ENCODE assay signal across 8 cellular contexts in the genomic region with DNA sequence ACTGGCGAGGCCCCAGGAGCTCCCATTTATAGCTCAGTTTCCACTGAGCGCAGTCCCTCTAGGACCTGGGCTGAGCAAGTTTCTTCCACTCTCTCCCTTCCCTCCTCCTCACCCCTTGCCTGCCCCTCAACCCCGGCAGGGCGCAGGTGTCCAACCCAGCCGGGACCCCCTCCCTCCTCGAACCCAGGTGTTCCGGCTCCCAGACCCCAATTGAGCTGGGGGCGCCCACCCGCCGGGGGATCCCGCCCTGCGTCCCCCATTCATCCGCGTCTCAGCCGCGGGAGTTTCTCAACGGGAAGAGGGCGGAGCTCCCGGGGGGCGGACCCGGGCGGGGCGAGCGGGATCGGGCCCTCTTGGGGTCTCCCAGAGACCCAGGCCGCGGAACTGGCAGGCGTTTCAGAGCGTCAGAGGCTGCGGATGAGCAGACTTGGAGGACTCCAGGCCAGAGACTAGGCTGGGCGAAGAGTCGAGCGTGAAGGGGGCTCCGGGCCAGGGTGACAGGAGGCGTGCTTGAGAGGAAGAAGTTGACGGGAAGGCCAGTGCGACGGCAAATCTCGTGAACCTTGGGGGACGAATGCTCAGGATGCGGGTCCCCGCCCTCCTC. TPM values are rescaled to one million over a fixed set of nuclear protein-coding genes. Genes with fewer than 3 reads are reported as not detected.
A peak's percentile ranks its signal among the peaks of the same experiment; 100 is the strongest.
DNase-seq lines count a peak whose midpoint lies in the region; ATAC-seq and TF ChIP-seq lines count a peak whose summit lies in the region.

A gene (plus strand): TSS at position 366 of the 604 bp plus-strand sequence. CDS start 209 bp downstream, at position 575.

- peaks cover 70% of the 10 kb centered on the region for H3K27me3 Mint-ChIP-seq in chondrocyte (ENCODE audit: low read depth)

- H3K4me3 Mint-ChIP-seq in chondrocyte (ENCODE audit: unreplicated experiment), result peak within 1 kb of the TSS; percentile 68

- H3K27ac Mint-ChIP-seq in chondrocyte (ENCODE audit: unreplicated experiment), result no peak within 1 kb of the TSS

- H3K27me3 ChIP-seq in PC-9 (ENCODE audit: insufficient read depth, low read depth) (peaks cover 92% of the 10 kb centered on the region), mononuclear cell (ENCODE audit: insufficient read depth, low read length) (peaks cover 50% of the 10 kb centered on the region)

- TF ChIP-seq CTCF in GM20000 (IDR thresholded peaks at IDR 0.05; ENCODE audit: extremely low read depth, missing control alignments), result no peak
- TF ChIP-seq CTCF in PC-9 (conservative IDR thresholded peaks at IDR 0.05), result no peak
- no peak for TF ChIP-seq CTCF in chondrocyte (IDR thresholded peaks at IDR 0.05)

- no peak within 1 kb of the TSS for H2AFZ ChIP-seq in PC-9

- H3F3A ChIP-seq in PC-9 (ENCODE audit: insufficient read depth, low read depth), result no peaks in the 10 kb centered on the region

- H3K4me1 ChIP-seq in PC-9 (replicated peaks; ENCODE audit: insufficient read depth) (no peaks in the 10 kb centered on the region), mononuclear cell (ENCODE audit: insufficient read depth, low read length) (peaks cover 15% of the 10 kb centered on the region), urinary bladder (ENCODE audit: insufficient read depth) (no peaks in the 10 kb centered on the region)

- no peaks in the 10 kb centered on the region for H4K20me1 ChIP-seq in PC-9 (ENCODE audit: insufficient read depth)

- H3K9me3 ChIP-seq in PC-9 (ENCODE audit: insufficient read depth, low read depth), result no peaks in the 10 kb centered on the region
- H3K9me3 ChIP-seq in mononuclear cell (ENCODE audit: low read depth, low read length), result no peaks in the 10 kb centered on the region

- DNase-seq in GM20000 (ENCODE audit: low spot score) (peak; percentile 65), PC-9 (no peak), chondrocyte (ENCODE audit: low spot score) (no peak), kidney tubule cell (ENCODE audit: low spot score) (no peak), mesenteric fat pad (ENCODE audit: low spot score) (no peak)

- peak within 1 kb of the TSS; percentile 34; the same call in 1 of the 2 replicates for H3K4me2 ChIP-seq in PC-9

- H3K79me2 ChIP-seq in PC-9 (ENCODE audit: low read depth), result no peaks in the 10 kb centered on the region

- peaks cover 9% of the 10 kb centered on the region for H3K4me1 Mint-ChIP-seq in chondrocyte (ENCODE audit: low read depth)

- no peak for ATAC-seq in GM21367 (IDR thresholded peaks at IDR 0.05; ENCODE audit: unreplicated experiment)

- H3K27ac ChIP-seq in PC-9 (no peak within 1 kb of the TSS), urinary bladder (ENCODE audit: low read depth) (no peak within 1 kb of the TSS)

- POLR2A ChIA-PET in PC-9 (lab: Charles Lee; ENCODE audit: unreplicated experiment), result interaction anchor here (0.5 kb wide), 1 partner anchor 283 kb away, joined by 3 read pairs; a partner anchor contains a TSS

- H3K9me2 ChIP-seq in PC-9 (ENCODE audit: insufficient read depth), result no peaks in the 10 kb centered on the region

- CTCF ChIA-PET in PC-9 (lab: Charles Lee), result no interaction called here

- H3K36me3 ChIP-seq in PC-9 (ENCODE audit: low read depth) (no peaks in the 10 kb centered on the region), urinary bladder (ENCODE audit: insufficient read depth) (no peaks in the 10 kb centered on the region)

- peaks cover 2% of the 10 kb centered on the region for H3K36me3 Mint-ChIP-seq in chondrocyte (ENCODE audit: low read depth)

- no peaks in the 10 kb centered on the region for H3K9me3 Mint-ChIP-seq in chondrocyte (ENCODE audit: low read depth)

- no TSS peak for BruUV-seq in PC-9 (replicated peaks; lab: Mats Ljungman, UMichigan)

- intact Hi-C loops in PC-9 (cut with micrococcal nuclease; ENCODE audit: unreplicated experiment), result no loop called here

- no peak within 1 kb of the TSS for H3K4me3 ChIP-seq in PC-9
- H3K4me3 ChIP-seq in mononuclear cell (ENCODE audit: low read length), result peak within 1 kb of the TSS; percentile 24
- H3K4me3 ChIP-seq in urinary bladder (ENCODE audit: low read depth, low read length), result peak within 1 kb of the TSS; percentile 39

- WGBS in urinary bladder, result under 1% methylated on average over 42 of the region's 42 CpGs

RNA-seq across cellular contexts. Expression of the gene that starts here (rescaled TPM):
- total RNA-seq in PC-9 (2021), result not detected in 2 replicates
- 0.22 TPM in 1 of 3 replicates, not detected in the others for total RNA-seq in chondrocyte
- 0.10 TPM for total RNA-seq in mononuclear cell
- total RNA-seq in urinary bladder, result not detected
- polyA plus RNA-seq in urinary bladder, result not detected
- not detected for total RNA-seq in mesenteric fat pad
